In the genomic region with DNA sequence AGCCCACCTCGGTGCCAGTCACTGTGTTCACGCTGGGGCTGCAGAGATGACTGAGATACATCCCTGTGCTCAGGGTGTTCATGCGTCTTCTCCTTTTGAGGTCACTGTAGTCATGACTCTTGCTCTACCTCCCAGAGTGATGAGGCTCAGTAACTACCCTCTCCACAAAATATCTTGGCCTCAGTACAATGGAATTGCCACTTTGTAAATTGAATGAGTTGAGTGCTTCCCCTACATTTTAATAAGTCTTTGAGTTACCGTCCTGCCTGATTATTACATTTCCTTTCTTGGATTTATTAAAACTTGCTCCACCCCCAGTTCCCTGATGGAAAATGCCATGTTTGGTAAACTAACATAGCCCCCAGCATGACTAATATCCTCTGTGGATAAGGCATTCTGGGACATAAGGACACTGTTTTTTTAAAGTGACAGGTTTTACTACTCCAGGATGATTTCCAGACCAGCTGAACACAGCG, we compare ENCODE assay signal across 15 cellular contexts. TPM values are rescaled to one million over a fixed set of nuclear protein-coding genes. Genes with fewer than 3 reads are reported as not detected.
DNase-seq lines count a peak whose midpoint lies in the region; ATAC-seq and TF ChIP-seq lines count a peak whose summit lies in the region.
"Had no signal": no experiment of that assay in that cellular context is flagged by ENCODE, and none has a peak within 500 bp of the region (broad histone marks: within the 10 kb centered on the region; RNA-seq: fewer than 3 reads in every experiment).

No MANE protein-coding gene starts in this region.

- peak overlapping the region; percentile 58 for H4K8ac ChIP-seq in mesenchymal stem cell (ENCODE audit: low read length)

- in situ Hi-C loops in brain microvascular endothelial cell (cut with HindIII; ENCODE audit: low pct_ligation_motif_present, low sequenced_read_pairs) = no loop called here
- in situ Hi-C loops in transverse colon (cut with MboI; ENCODE audit: low pct_ligation_motif_present in 1 of 4, low pct_unique_long_range_greater_than_20kb in 1 of 4, low sequenced_read_pairs in 3 of 4) = loop anchor here (5.0 to 25.0 kb wide), 4 partner anchors 201 to 359 kb away; no protein-coding TSS in a partner anchor

- H3K9me3 ChIP-seq in heart left ventricle = no peaks in the 10 kb centered on the region
- H3K9me3 ChIP-seq in mesenchymal stem cell (ENCODE audit: control insufficient read depth, low read length) = no peaks in the 10 kb centered on the region
- no peaks in the 10 kb centered on the region for H3K9me3 ChIP-seq in transverse colon

- intact Hi-C loops in heart left ventricle (cut with DNase I) = loop anchor here in 9 of 10 donors (2.0 to 10.0 kb wide), 8 partner anchors 207 to 961 kb away; partner anchors contain the start of gene CCDC83 (in 2 of the 9)
- intact Hi-C loops in Right ventricle myocardium superior (cut with DNase I) = loop anchor here (5.0 kb wide), 1 partner anchor 359 kb away; no protein-coding TSS in a partner anchor
- intact Hi-C loops in transverse colon (cut with DNase I; ENCODE audit: low total_unique reads) = loop anchor here (5.0 kb wide), 1 partner anchor 209 kb away; no protein-coding TSS in a partner anchor

- H3K27me3 ChIP-seq in heart left ventricle = no peaks in the 10 kb centered on the region
- H3K27me3 ChIP-seq in brain microvascular endothelial cell (replicated peaks) = no peaks in the 10 kb centered on the region
- no peaks in the 10 kb centered on the region for H3K27me3 ChIP-seq in mesenchymal stem cell (ENCODE audit: control insufficient read depth in 1 of 2, insufficient read depth in 1 of 2, low read length in 2 of 2)
- H3K27me3 ChIP-seq in transverse colon = no peaks in the 10 kb centered on the region

- H3K36me3 ChIP-seq in heart left ventricle = no peaks in the 10 kb centered on the region
- H3K36me3 ChIP-seq in brain microvascular endothelial cell (replicated peaks) = no peaks in the 10 kb centered on the region
- H3K36me3 ChIP-seq in mesenchymal stem cell (ENCODE audit: control insufficient read depth in 1 of 2, insufficient read depth in 2 of 2, low read depth in 1 of 2, low read length in 2 of 2) = no peaks in the 10 kb centered on the region
- no peaks in the 10 kb centered on the region for H3K36me3 ChIP-seq in transverse colon

- H2AK5ac ChIP-seq in mesenchymal stem cell (ENCODE audit: low read length, severe bottlenecking) = peak overlapping the region; percentile 92

- TF ChIP-seq CTCF in heart left ventricle (IDR thresholded peaks at IDR 0.05) = no peak
- TF ChIP-seq CTCF in brain microvascular endothelial cell (IDR thresholded peaks at IDR 0.05; ENCODE audit: low read depth, low read length, missing control alignments) = no peak
- no peak for TF ChIP-seq CTCF in transverse colon (IDR thresholded peaks at IDR 0.05)

- no peak overlapping the region for H3K4me2 ChIP-seq in mesenchymal stem cell (ENCODE audit: low read length, poor library complexity, severe bottlenecking)

- DNase-seq in heart left ventricle (no peak), Right ventricle myocardium superior (no peak), brain microvascular endothelial cell (peak; percentile 69), mesenchymal stem cell (peak; percentile 92), transverse colon (no peak), SK-N-DZ (ENCODE audit: low spot score) (no peak)
- no peak for DNase-seq in activated CD8-positive, alpha-beta memory T cell treated with anti-CD3 and anti-CD28 coated beads, Interleukin-2, amount 50 U/mL, for 48 hours
- DNase-seq: ACHN; activated CD4-positive, alpha-beta T cell treated with anti-CD3 and anti-CD28 coated beads, Interleukin-2, amount 10 ng/mL, durations not matched to agents 24 days and 14 days; activated effector memory CD4-positive, alpha-beta T cell treated with anti-CD3 and anti-CD28 coated beads, Interleukin-2, amount 50 U/mL, for 16 hours; DMS 273 treated with DMSO at 0.1 percent for 48 hours; naive B cell; NCI-H524; stimulated activated naive CD4-positive, alpha-beta T cell treated with Interleukin-2 at 50 U/mL for 16 hours had no signal

- peak overlapping the region; percentile 97 for H4K91ac ChIP-seq in mesenchymal stem cell (ENCODE audit: low read length)

- peak overlapping the region; percentile 24 for H3K9ac ChIP-seq in mesenchymal stem cell (ENCODE audit: low read length)

- no peak overlapping the region for H3K23ac ChIP-seq in mesenchymal stem cell (ENCODE audit: low read length in 2 of 2)

- H3K4me3 ChIP-seq in heart left ventricle (no peak overlapping the region), brain microvascular endothelial cell (ENCODE audit: low read depth, low read length) (no peak overlapping the region), mesenchymal stem cell (ENCODE audit: insufficient read depth in 1 of 2, low read depth in 1 of 2, low read length in 2 of 2) (no peak overlapping the region), transverse colon (no peak overlapping the region)

- no peak overlapping the region for H2BK5ac ChIP-seq in mesenchymal stem cell (ENCODE audit: low read depth, low read length, poor library complexity, severe bottlenecking)

- H3K27ac ChIP-seq in heart left ventricle (peak overlapping the region in 5 of 12 donors; percentile 22 to 80 (median 34)), brain microvascular endothelial cell (peak overlapping the region; percentile 86), mesenchymal stem cell (ENCODE audit: low read length, poor library complexity, severe bottlenecking) (peak overlapping the region; percentile 59), transverse colon (peak overlapping the region; percentile 68 to 84 (median 76))

- H2BK12ac ChIP-seq in mesenchymal stem cell (ENCODE audit: low read length in 2 of 2) = peak overlapping the region; percentile 98 to 99

- ATAC-seq in heart left ventricle (peak in 3 of 4 donors; percentile 31 to 61 (median 45)), Right ventricle myocardium superior (ENCODE audit: poor library complexity) (no peak), GM21367 (IDR thresholded peaks at IDR 0.05; ENCODE audit: unreplicated experiment) (no peak)

- H3K79me1 ChIP-seq in mesenchymal stem cell (replicated peaks; ENCODE audit: low read length, poor library complexity, severe bottlenecking) = peaks cover 4% of the 10 kb centered on the region

- peak overlapping the region; percentile 90 to 92 for H3K18ac ChIP-seq in mesenchymal stem cell (ENCODE audit: low read depth in 1 of 2, low read length in 2 of 2)

- TF ChIP-seq POLR2A in heart left ventricle (IDR thresholded peaks at IDR 0.05) = no peak
- no peak for TF ChIP-seq POLR2A in transverse colon (IDR thresholded peaks at IDR 0.05)

- peak; percentile 60 for TF ChIP-seq EP300 in transverse colon (IDR thresholded peaks at IDR 0.05; ENCODE audit: low read depth)

- no peak overlapping the region for H2BK15ac ChIP-seq in mesenchymal stem cell (ENCODE audit: low read depth, poor library complexity, severe bottlenecking)

- 66 to 76% (median 73%) methylated on average over 5 of the region's 5 CpGs for WGBS in heart left ventricle, 4 donors
- 47% methylated on average over 3 of the region's 5 CpGs for WGBS in mesenchymal stem cell
- whole genome bisulfite sequencing in transverse colon (ENCODE audit: low coverage in 1 of 2), 2 donors = 51 to 71% methylated on average over 5 of the region's 5 CpGs

- peak overlapping the region in 1 of 2 experiments; percentile 59 for H3K14ac ChIP-seq in mesenchymal stem cell (ENCODE audit: low read length in 2 of 2)

- peak overlapping the region; percentile 98 for H2BK120ac ChIP-seq in mesenchymal stem cell (ENCODE audit: low read depth, low read length)

- H3K4me1 ChIP-seq in heart left ventricle = peaks cover 0 to 43% (median 14%) of the 10 kb centered on the region in 12 donors
- H3K4me1 ChIP-seq in mesenchymal stem cell (ENCODE audit: control insufficient read depth, insufficient read depth, low read depth, low read length) = peaks cover 20% of the 10 kb centered on the region
- H3K4me1 ChIP-seq in transverse colon = peaks cover 0 to 31% (median 23%) of the 10 kb centered on the region in 4 donors

- peak overlapping the region; percentile 94 for H3K4ac ChIP-seq in mesenchymal stem cell (ENCODE audit: low read depth in 1 of 2, low read length in 2 of 2)

- H2AFZ ChIP-seq in mesenchymal stem cell (ENCODE audit: low read depth, low read length) = no peak overlapping the region

RNA-seq across cellular contexts. Expression of gene PRSS23, which starts 15.9 kb away (rescaled TPM):
- 10 to 100 TPM in 7 of 9 donors, 1 to 10 TPM in 2; 5.9 to 36.8 (median 18.3) TPM for total RNA-seq in heart left ventricle
- polyA plus RNA-seq in heart left ventricle = 10 to 100 TPM in 1 of 2 donors, 1 to 10 TPM in 1; 3.0 to 15.9 TPM
- 4.1 TPM for total RNA-seq in Right ventricle myocardium superior
- 324 TPM for polyA plus RNA-seq in mesenchymal stem cell (2013, experiment 1 of 2)
- 337 TPM for polyA plus RNA-seq in mesenchymal stem cell (2013, experiment 2 of 2)
- 100 to 1,000 TPM in 1 of 4 donors, 10 to 100 TPM in 3; 48.8 to 220 (median 49.7) TPM for total RNA-seq in transverse colon
- 3.0 and 5.2 TPM in 2 replicates for polyA plus RNA-seq in SK-N-DZ (2014; cell fraction: cytosol; rRNA removed)
- polyA plus RNA-seq in SK-N-DZ (2014; cell fraction: nucleus; rRNA removed) = 0.87 and 1.3 TPM in 2 replicates

Comparison
In these comparisons a context has a peak if more than half of its experiments do, and no peak if none do; other contexts are left out.
1. ATAC-seq: peak in heart left ventricle (3 of 4); none in Right ventricle myocardium superior (single experiment) and GM21367 (single experiment).
2. DNase-seq: peak in brain microvascular endothelial cell (single experiment) and mesenchymal stem cell (single experiment); none in heart left ventricle (0 of 5), Right ventricle myocardium superior (single experiment), transverse colon (single experiment), activated CD8-positive, alpha-beta memory T cell treated with anti-CD3 and anti-CD28 coated beads, Interleukin-2, amount 50 U/mL, for 48 hours (single experiment) and SK-N-DZ (single experiment).